ENCODE assay signal across 1 cellular context in genomic region chr2:64626963-64627760, GRCh38.
TF ChIP-seq lines count a peak whose summit lies in the region.

No MANE protein-coding gene starts in this region.

TF ChIP-seq in neural cell, 6 proteins besides CTCF, POLR2A, EP300 and RAD21 (continued from another document):
- no peak for TF ChIP-seq REST (IDR thresholded peaks at IDR 0.05; ENCODE audit: borderline replicate concordance)
- TF ChIP-seq MXI1 (conservative IDR thresholded peaks at IDR 0.05; ENCODE audit: poor library complexity, severe bottlenecking) = no peak
- no peak for TF ChIP-seq POLR2AphosphoS5 (IDR thresholded peaks at IDR 0.05)
